In genomic region chr19:7482584-7483439, GRCh38 we compare ENCODE assay signal across 11 cellular contexts. TPM values are rescaled to one million over a fixed set of nuclear protein-coding genes. Genes with fewer than 3 reads are reported as not detected.
DNase-seq lines count a peak whose midpoint lies in the region; ATAC-seq, FAIRE-seq and TF ChIP-seq lines count a peak whose summit lies in the region.
"Had no signal": no experiment of that assay in that cellular context is flagged by ENCODE, and none has a peak within 500 bp of the region (broad histone marks: within the 10 kb centered on the region; RNA-seq: fewer than 3 reads in every experiment).

No MANE protein-coding gene starts in this region.

- H3K9me3 ChIP-seq in BLaER1 treated with 17β-estradiol and CSF1 and Interleukin-3, amounts not matched to agents 10 nM and 100 nM (replicated peaks in 1 of 11), result no peaks in the 10 kb centered on the region
- H3K9me3 ChIP-seq in K562 (replicated peaks; ENCODE audit: control insufficient read depth, insufficient read depth, low read depth, low read length) (no peaks in the 10 kb centered on the region), left lung (no peaks in the 10 kb centered on the region)
- H3K9me3 ChIP-seq: sigmoid colon had no signal

- H3K9me1 ChIP-seq in K562 (ENCODE audit: control insufficient read depth, insufficient read depth, low read length), result no peaks in the 10 kb centered on the region

- intact Hi-C loops in K562 (cut with micrococcal nuclease), result no loop called here
- intact Hi-C loops in left lung (cut with DNase I), result no loop called here

- WGBS in K562 (ENCODE audit: insufficient coverage, low coverage, missing lambda C conversion rate), result 57% methylated on average over 23 of the region's 37 CpGs

- H3K9ac ChIP-seq in BLaER1 treated with 17β-estradiol and CSF1 and Interleukin-3, amounts not matched to agents 10 nM and 100 nM, result peak overlapping the region in 3 of 11 experiments; percentile 23 to 36 (median 27); a peak in 4 of 22 replicates
- peak overlapping the region in 1 of 2 experiments; percentile 23; a peak in 2 of 4 replicates for H3K9ac ChIP-seq in K562 (ENCODE audit: insufficient read depth in 1 of 2, low read depth in 2 of 2, low read length in 2 of 2)

- FAIRE-seq in HTR-8/SVneo (lab: Jason Lieb, UNC) (peak; percentile 23), K562 (lab: Jason Lieb, UNC) (peak; percentile 44)

- TF ChIP-seq RAD21 in K562 (CRISPR knock-in tag; conservative IDR thresholded peaks at IDR 0.05 in 1 of 2, IDR thresholded peaks at IDR 0.05 in 1 of 2), result no peak

- no peaks in the 10 kb centered on the region; a peak in 1 of 22 replicates for H4K20me1 ChIP-seq in BLaER1 treated with 17β-estradiol and CSF1 and Interleukin-3, amounts not matched to agents 10 nM and 100 nM
- H4K20me1 ChIP-seq in K562 (replicated peaks; ENCODE audit: control insufficient read depth, insufficient read depth, low read length), result no peaks in the 10 kb centered on the region

- H3K4me2 ChIP-seq in BLaER1 treated with 17β-estradiol and CSF1 and Interleukin-3, amounts not matched to agents 10 nM and 100 nM, result peak overlapping the region; percentile 61 to 88 (median 75)
- peak overlapping the region; percentile 60 for H3K4me2 ChIP-seq in K562 (ENCODE audit: insufficient read depth, low read length)

- no peak overlapping the region; a peak in 1 of 20 replicates for H3K4me3 ChIP-seq in BLaER1 treated with 17β-estradiol and CSF1 and Interleukin-3, amounts not matched to agents 10 nM and 100 nM
- H3K4me3 ChIP-seq in K562 (no peak overlapping the region), left lung (no peak overlapping the region)
- H3K4me3 ChIP-seq: sigmoid colon had no signal

- TF ChIP-seq CTCF in K562 (IDR thresholded peaks at IDR 0.05 in 2 of 3, conservative IDR thresholded peaks at IDR 0.05 in 1 of 3; ENCODE audit: insufficient read depth in 2 of 3, low read depth in 1 of 3, low read length in 3 of 3) (no peak), left lung (IDR thresholded peaks at IDR 0.05) (no peak)

- no peak for TF ChIP-seq EP300 in K562 (IDR thresholded peaks at IDR 0.05; ENCODE audit: low read length)

- POLR2A ChIA-PET in K562 (lab: Yijun Ruan, JAX), result interaction anchor here (0.9 kb wide), 1 partner anchor 218 kb away, joined by 3 read pairs; no protein-coding TSS in a partner anchor

- CTCF ChIA-PET in K562 (lab: Yijun Ruan, JAX; ENCODE audit: low intra/inter-chr PET ratio), result interaction anchor here (0.7 kb wide), 1 partner anchor 1171 kb away, joined by 3 read pairs; no protein-coding TSS in a partner anchor

- H3K4me1 ChIP-seq in BLaER1 treated with 17β-estradiol and CSF1 and Interleukin-3, amounts not matched to agents 10 nM and 100 nM, result peaks cover 23 to 48% (median 38%) of the 10 kb centered on the region in 10 experiments
- H3K4me1 ChIP-seq in K562 (replicated peaks in 1 of 2; ENCODE audit: control insufficient read depth in 2 of 2, insufficient read depth in 2 of 2, low read length in 2 of 2) (peaks cover 18 to 48% of the 10 kb centered on the region in 2 experiments), left lung (peaks cover 0 to 31% of the 10 kb centered on the region in 2 donors)

- peaks cover 0 to 3% (median 0%) of the 10 kb centered on the region in 11 experiments; a peak in 6 of 22 replicates for H3K27me3 ChIP-seq in BLaER1 treated with 17β-estradiol and CSF1 and Interleukin-3, amounts not matched to agents 10 nM and 100 nM
- no peaks in the 10 kb centered on the region for H3K27me3 ChIP-seq in K562 (ENCODE audit: control insufficient read depth in 2 of 2, insufficient read depth in 2 of 2, low read length in 2 of 2)
- H3K27me3 ChIP-seq in left lung, result no peaks in the 10 kb centered on the region
- H3K27me3 ChIP-seq: sigmoid colon had no signal

- H3K36me3 ChIP-seq in BLaER1 treated with 17β-estradiol and CSF1 and Interleukin-3, amounts not matched to agents 10 nM and 100 nM, result no peaks in the 10 kb centered on the region
- H3K36me3 ChIP-seq in K562 (ENCODE audit: control insufficient read depth, insufficient read depth, low read length) (no peaks in the 10 kb centered on the region), left lung (no peaks in the 10 kb centered on the region)
- H3K36me3 ChIP-seq: sigmoid colon had no signal

- ATAC-seq in K562 (peak; percentile 79), left lung (peak; percentile 4), HG02759 (IDR thresholded peaks at IDR 0.05; ENCODE audit: unreplicated experiment) (no peak)

- DNase-seq in HTR-8/SVneo (ENCODE audit: insufficient read length, low spot score) (no peak), K562 (ENCODE audit: extremely low read depth in 1 of 4, low spot score in 3 of 4) (peak; percentile 74 to 99 (median 96)), left lung (peak in 1 of 2 donors; percentile 52), medulla oblongata (ENCODE audit: extremely low spot score) (no peak), COLO668 (lab: John Stamatoyannopoulos, UW; ENCODE audit: unreplicated experiment) (no peak), mucosa of gallbladder (ENCODE audit: low spot score) (no peak)
- DNase-seq: DMS 273 treated with DMSO at 0.1 percent for 48 hours, Kasumi-1, sigmoid colon had no signal

- peak overlapping the region; percentile 65 for H2AFZ ChIP-seq in K562 (ENCODE audit: low read depth, low read length)

- in situ Hi-C loops in K562 (cut with MboI), result no loop called here

- no peak for TF ChIP-seq POLR2A in K562 (conservative IDR thresholded peaks at IDR 0.05)

- BruUV-seq in K562 (replicated peaks; lab: Mats Ljungman, UMichigan), result no TSS peak

- H3K27ac ChIP-seq in BLaER1 treated with 17β-estradiol and CSF1 and Interleukin-3, amounts not matched to agents 10 nM and 100 nM, result peak overlapping the region in 4 of 11 experiments; percentile 9 to 13 (median 12); a peak in 1 of 22 replicates
- no peak overlapping the region; the same call in 2 of the 3 replicates for H3K27ac ChIP-seq in K562 (ENCODE audit: extremely low read depth, low read depth, low read length)
- peak overlapping the region; percentile 48 to 55 for H3K27ac ChIP-seq in left lung
- H3K27ac ChIP-seq: sigmoid colon had no signal

- no peaks in the 10 kb centered on the region for H3K79me2 ChIP-seq in K562 (ENCODE audit: control insufficient read depth, insufficient read depth, low read length)

RNA-seq across cellular contexts. Expression of gene PEX11G, which starts 6.0 kb away (rescaled TPM):
- total RNA-seq in K562 (2011; cell fraction: chromatin; rRNA removed; ENCODE audit: low replicate concordance), result 1.5 and 4.5 TPM in 2 replicates
- 3.2 and 5.0 TPM in 2 replicates for total RNA-seq in K562 (2011; cell fraction: nucleolus; rRNA removed)
- 1.8 and 2.3 TPM in 2 replicates for total RNA-seq in K562 (2011; cell fraction: nucleoplasm; rRNA removed)
- total RNA-seq in K562 (2014; rRNA removed) (1.7 and 3.2 TPM in 2 replicates), K562 (2014; rRNA removed; fragmentation: Illumina TruSeq; extraction: Trizol) (0.29 and 0.32 TPM in 2 replicates), K562 (2015; rRNA removed; fragmentation: Illumina TruSeq; extraction: Trizol) (0.47 and 0.98 TPM in 2 replicates), K562 (2021) (1.8 and 2.1 TPM in 2 replicates), left lung (1 to 10 TPM; 3.6 to 4.6 TPM), mucosa of gallbladder (8.2 TPM)
- polyA plus RNA-seq in K562 (2011; rRNA removed) (0.86 and 1.6 TPM in 2 replicates), K562 (2014; fragmentation: Illumina TruSeq; extraction: Trizol) (0.54 and 0.79 TPM in 2 replicates), K562 (2014; fragmentation: Nextera tagmentation; extraction: Ambion mirVana) (under 1 TPM in 1 of 2 experiments, not detected in 1; 0.07 TPM), K562 (2014; rRNA removed) (1.5 and 2.2 TPM in 2 replicates)
- polyA plus RNA-seq in K562 (2011; cell fraction: cytosol; rRNA removed), result 2.2 and 5.5 TPM in 2 replicates
- 1.9 and 3.8 TPM in 2 replicates for polyA plus RNA-seq in K562 (2011; cell fraction: nucleus; rRNA removed)
- polyA plus RNA-seq in K562 (2012), result 1.8 and 3.7 TPM in 2 replicates
- polyA minus RNA-seq in K562 (2011; rRNA and poly(A)+ RNA removed), result 0.51 and 0.70 TPM in 2 replicates
- polyA minus RNA-seq in K562 (2011; cell fraction: cytosol; rRNA and poly(A)+ RNA removed), result 1.0 TPM in 1 of 2 replicates, not detected in the other
- polyA minus RNA-seq in K562 (2011; cell fraction: nucleus; rRNA and poly(A)+ RNA removed), result 1.6 and 1.7 TPM in 2 replicates

RNA-seq across cellular contexts. Expression of gene ZNF358, which starts 33.1 kb away (rescaled TPM):
- total RNA-seq in K562 (2011; cell fraction: chromatin; rRNA removed; ENCODE audit: low replicate concordance), result 0.39 and 3.7 TPM in 2 replicates
- 1.8 and 2.5 TPM in 2 replicates for total RNA-seq in K562 (2011; cell fraction: nucleolus; rRNA removed)
- total RNA-seq in K562 (2011; cell fraction: nucleoplasm; rRNA removed), result 2.4 and 2.6 TPM in 2 replicates
- total RNA-seq in K562 (2014; rRNA removed) (5.9 and 8.0 TPM in 2 replicates), K562 (2014; rRNA removed; fragmentation: Illumina TruSeq; extraction: Trizol) (1.4 and 2.4 TPM in 2 replicates), K562 (2015; rRNA removed; fragmentation: Illumina TruSeq; extraction: Trizol) (4.1 and 4.6 TPM in 2 replicates), K562 (2021) (9.1 and 9.3 TPM in 2 replicates), left lung (10 to 100 TPM; 46.1 to 47.6 TPM), mucosa of gallbladder (87.6 TPM)
- polyA plus RNA-seq in K562 (2011; rRNA removed) (4.9 and 7.6 TPM in 2 replicates), K562 (2014; fragmentation: Illumina TruSeq; extraction: Trizol) (12.9 and 17.2 TPM in 2 replicates), K562 (2014; fragmentation: Nextera tagmentation; extraction: Ambion mirVana) (under 1 TPM; 0.04 TPM), K562 (2014; rRNA removed) (5.3 and 6.3 TPM in 2 replicates)
- polyA plus RNA-seq in K562 (2011; cell fraction: cytosol; rRNA removed), result 11.3 and 16.2 TPM in 2 replicates
- 4.4 and 6.5 TPM in 2 replicates for polyA plus RNA-seq in K562 (2011; cell fraction: nucleus; rRNA removed)
- 7.0 and 15.6 TPM in 2 replicates for polyA plus RNA-seq in K562 (2012)
- polyA minus RNA-seq in K562 (2011; rRNA and poly(A)+ RNA removed), result 1.1 and 1.6 TPM in 2 replicates
- 3.9 and 6.9 TPM in 2 replicates for polyA minus RNA-seq in K562 (2011; cell fraction: cytosol; rRNA and poly(A)+ RNA removed)
- polyA minus RNA-seq in K562 (2011; cell fraction: nucleus; rRNA and poly(A)+ RNA removed), result 1.1 and 2.1 TPM in 2 replicates

RNA-seq across cellular contexts. Expression of gene MCOLN1, which starts 39.6 kb away (rescaled TPM):
- 31.5 and 96.4 TPM in 2 replicates for total RNA-seq in K562 (2011; cell fraction: chromatin; rRNA removed; ENCODE audit: low replicate concordance)
- 70.1 and 71.4 TPM in 2 replicates for total RNA-seq in K562 (2011; cell fraction: nucleolus; rRNA removed)
- 41.6 and 43.7 TPM in 2 replicates for total RNA-seq in K562 (2011; cell fraction: nucleoplasm; rRNA removed)
- total RNA-seq in K562 (2014; rRNA removed), result 3.9 and 7.4 TPM in 2 replicates
- total RNA-seq in K562 (2014; rRNA removed; fragmentation: Illumina TruSeq; extraction: Trizol), result 1.5 and 2.6 TPM in 2 replicates
- 3.5 and 4.9 TPM in 2 replicates for total RNA-seq in K562 (2015; rRNA removed; fragmentation: Illumina TruSeq; extraction: Trizol)
- total RNA-seq in K562 (2021), result 14.2 and 15.1 TPM in 2 replicates
- polyA plus RNA-seq in K562 (2011; rRNA removed), result 10.6 and 12.0 TPM in 2 replicates
- polyA plus RNA-seq in K562 (2011; cell fraction: cytosol; rRNA removed), result 10.0 and 24.6 TPM in 2 replicates
- polyA plus RNA-seq in K562 (2011; cell fraction: nucleus; rRNA removed), result 37.8 and 59.0 TPM in 2 replicates
- 11.8 and 15.7 TPM in 2 replicates for polyA plus RNA-seq in K562 (2012)
- polyA plus RNA-seq in K562 (2014; fragmentation: Illumina TruSeq; extraction: Trizol), result 7.1 and 8.9 TPM in 2 replicates
- under 1 TPM; 0.25 to 0.83 TPM for polyA plus RNA-seq in K562 (2014; fragmentation: Nextera tagmentation; extraction: Ambion mirVana)
- polyA plus RNA-seq in K562 (2014; rRNA removed), result 15.4 and 17.0 TPM in 2 replicates
- polyA minus RNA-seq in K562 (2011; rRNA and poly(A)+ RNA removed), result 4.7 and 8.5 TPM in 2 replicates
- 7.9 and 10.4 TPM in 2 replicates for polyA minus RNA-seq in K562 (2011; cell fraction: cytosol; rRNA and poly(A)+ RNA removed)
- 9.4 and 11.6 TPM in 2 replicates for polyA minus RNA-seq in K562 (2011; cell fraction: nucleus; rRNA and poly(A)+ RNA removed)
- total RNA-seq in left lung, result 10 to 100 TPM; 47.7 to 76.6 TPM
- 30.0 TPM for total RNA-seq in mucosa of gallbladder

RNA-seq across cellular contexts. Expression of gene PNPLA6, which starts 52.7 kb away (rescaled TPM):
- 25.7 and 85.1 TPM in 2 replicates for total RNA-seq in K562 (2011; cell fraction: chromatin; rRNA removed; ENCODE audit: low replicate concordance)
- 82.6 and 98.1 TPM in 2 replicates for total RNA-seq in K562 (2011; cell fraction: nucleolus; rRNA removed)
- total RNA-seq in K562 (2011; cell fraction: nucleoplasm; rRNA removed), result 36.0 and 52.2 TPM in 2 replicates
- total RNA-seq in K562 (2014; rRNA removed) (19.6 and 25.6 TPM in 2 replicates), K562 (2014; rRNA removed; fragmentation: Illumina TruSeq; extraction: Trizol) (3.2 and 6.5 TPM in 2 replicates), K562 (2015; rRNA removed; fragmentation: Illumina TruSeq; extraction: Trizol) (8.3 and 9.6 TPM in 2 replicates), K562 (2021) (30.2 and 32.3 TPM in 2 replicates), left lung (100 to 1,000 TPM; 134 to 255 TPM), mucosa of gallbladder (157 TPM)
- polyA plus RNA-seq in K562 (2011; rRNA removed) (7.4 and 16.1 TPM in 2 replicates), K562 (2014; fragmentation: Illumina TruSeq; extraction: Trizol) (9.9 and 12.8 TPM in 2 replicates), K562 (2014; fragmentation: Nextera tagmentation; extraction: Ambion mirVana) (under 1 TPM; 0.07 to 0.74 TPM), K562 (2014; rRNA removed) (15.7 and 17.0 TPM in 2 replicates)
- 10.8 and 19.2 TPM in 2 replicates for polyA plus RNA-seq in K562 (2011; cell fraction: cytosol; rRNA removed)
- polyA plus RNA-seq in K562 (2011; cell fraction: nucleus; rRNA removed), result 41.4 and 57.5 TPM in 2 replicates
- 18.1 and 35.8 TPM in 2 replicates for polyA plus RNA-seq in K562 (2012)
- polyA minus RNA-seq in K562 (2011; rRNA and poly(A)+ RNA removed), result 6.2 and 8.8 TPM in 2 replicates
- 16.3 and 30.6 TPM in 2 replicates for polyA minus RNA-seq in K562 (2011; cell fraction: cytosol; rRNA and poly(A)+ RNA removed)
- 23.7 and 30.1 TPM in 2 replicates for polyA minus RNA-seq in K562 (2011; cell fraction: nucleus; rRNA and poly(A)+ RNA removed)

Comparison
In these comparisons a context has a peak if more than half of its experiments do, and no peak if none do; other contexts are left out.
1. DNase-seq: peak in K562 (4 of 4); none in HTR-8/SVneo (single experiment), medulla oblongata (single experiment), COLO668 (single experiment) and mucosa of gallbladder (single experiment).